16 cellular contexts compared by ENCODE assay signal in genomic region chr15:51768018-51768417, GRCh38. TPM values are rescaled to one million over a fixed set of nuclear protein-coding genes. Genes with fewer than 3 reads are reported as not detected.
DNase-seq lines count a peak whose midpoint lies in the region; ATAC-seq, FAIRE-seq and TF ChIP-seq lines count a peak whose summit lies in the region.
"Had no signal": no experiment of that assay in that cellular context is flagged by ENCODE, and none has a peak within 500 bp of the region (broad histone marks: within the 10 kb centered on the region; RNA-seq: fewer than 3 reads in every experiment).

No MANE protein-coding gene starts in this region.

- WGBS in adrenal gland, 4 donors, result 58 to 76% (median 65%) methylated on average over 9 of the region's 9 CpGs
- WGBS in small intestine, 3 donors, result 30 to 48% (median 36%) methylated on average over 9 of the region's 9 CpGs

- TF ChIP-seq CTCF in adrenal gland (IDR thresholded peaks at IDR 0.05) (no peak), vagina (IDR thresholded peaks at IDR 0.05) (no peak)

- DNase-seq in activated CD8-positive, alpha-beta memory T cell treated with anti-CD3 and anti-CD28 coated beads for 24 hours, result peak; percentile 68
- no peak for DNase-seq in activated CD8-positive, alpha-beta memory T cell treated with anti-CD3 and anti-CD28 coated beads, Interleukin-2, amount 50 U/mL, for 48 hours
- DNase-seq in NOMO-1 treated with DMSO at 0.1 percent for 48 hours (lab: John Stamatoyannopoulos, UW; ENCODE audit: unreplicated experiment) (peak; percentile 51), adrenal gland (peak in 6 of 7 donors; percentile 20 to 57 (median 34)), small intestine (peak; percentile 43), vagina (ENCODE audit: extremely low spot score in 2 of 2) (no peak), H7 (no peak)
- DNase-seq: activated T-cell treated with anti-CD3 and anti-CD28 coated beads, Interleukin-2, amount 50 U/mL, for 4 hours; mesenchymal stem cell; NCI-H1092 treated with DMSO at 0.1 percent for 48 hours; NCI-H510A treated with DMSO at 0.1 percent for 48 hours; ovary; trophoblast cell had no signal

- no peak for ATAC-seq in HG02623 (IDR thresholded peaks at IDR 0.05; ENCODE audit: unreplicated experiment)
- ATAC-seq: A549 had no signal

- no peak for TF ChIP-seq POLR2A in adrenal gland (IDR thresholded peaks at IDR 0.05)
- TF ChIP-seq POLR2A in vagina (IDR thresholded peaks at IDR 0.05), result no peak

- H3K4me3 ChIP-seq in adrenal gland, result no peak overlapping the region
- H3K4me3 ChIP-seq in small intestine (ENCODE audit: low read depth in 1 of 2, low read length in 2 of 2), result no peak overlapping the region
- no peak overlapping the region for H3K4me3 ChIP-seq in vagina
- no peak overlapping the region for H3K4me3 ChIP-seq in H7 (ENCODE audit: insufficient read depth, low read depth, low read length)
- H3K4me3 ChIP-seq: A549, hepatocyte, ovary had no signal

- H3K27ac ChIP-seq in adrenal gland (no peak overlapping the region), small intestine (ENCODE audit: low read depth in 1 of 2, low read length in 1 of 2) (peak overlapping the region in 1 of 2 donors; percentile 23), vagina (no peak overlapping the region)
- H3K27ac ChIP-seq: A549, hepatocyte, ovary had no signal

- FAIRE-seq in small intestine (lab: Jason Lieb, UNC), result no peak
- FAIRE-seq: A549 had no signal

- intact Hi-C loops in adrenal gland (cut with DNase I), result no loop called here
- intact Hi-C loops in vagina (cut with DNase I), result no loop called here

- no peaks in the 10 kb centered on the region for H3K9me3 ChIP-seq in adrenal gland (replicated peaks in 1 of 3)
- H3K9me3 ChIP-seq in small intestine (ENCODE audit: control insufficient read depth, low read depth), result no peaks in the 10 kb centered on the region
- no peaks in the 10 kb centered on the region for H3K9me3 ChIP-seq in vagina
- H3K9me3 ChIP-seq: A549, ovary had no signal

- H3K36me3 ChIP-seq in adrenal gland (replicated peaks in 1 of 2), result no peaks in the 10 kb centered on the region
- H3K36me3 ChIP-seq in small intestine (ENCODE audit: control insufficient read depth in 2 of 2, insufficient read depth in 2 of 2, low read length in 2 of 2), result no peaks in the 10 kb centered on the region
- peaks cover 0 to 15% of the 10 kb centered on the region in 2 donors for H3K36me3 ChIP-seq in vagina
- H3K36me3 ChIP-seq in H7 (replicated peaks; ENCODE audit: control insufficient read depth, insufficient read depth, low read length), result no peaks in the 10 kb centered on the region; the same call in 1 of the 2 replicates
- H3K36me3 ChIP-seq: ovary had no signal

- H3K27me3 ChIP-seq in adrenal gland (no peaks in the 10 kb centered on the region), small intestine (ENCODE audit: control insufficient read depth in 2 of 2, insufficient read depth in 2 of 2, low read length in 2 of 2) (no peaks in the 10 kb centered on the region), vagina (no peaks in the 10 kb centered on the region), H7 (ENCODE audit: control insufficient read depth, insufficient read depth, low read length) (no peaks in the 10 kb centered on the region)
- H3K27me3 ChIP-seq: hepatocyte, ovary had no signal

- peaks cover 0 to 6% of the 10 kb centered on the region in 2 donors for H3K4me1 ChIP-seq in adrenal gland (replicated peaks in 1 of 2)
- H3K4me1 ChIP-seq in small intestine (ENCODE audit: control insufficient read depth in 2 of 2, insufficient read depth in 1 of 2, low read depth in 1 of 2, low read length in 1 of 2), result no peaks in the 10 kb centered on the region
- H3K4me1 ChIP-seq in vagina, result peaks cover 3% of the 10 kb centered on the region
- H3K4me1 ChIP-seq: A549 had no signal

RNA-seq across cellular contexts. Expression of gene TMOD2, which starts 16.6 kb away (rescaled TPM):
- total RNA-seq in adrenal gland (10 to 100 TPM in 3 of 8 donors, 1 to 10 TPM in 5; 3.7 to 13.2 (median 8.2) TPM), vagina (18.4 TPM)
- polyA plus RNA-seq in adrenal gland (1 to 10 TPM; 1.4 to 6.5 (median 4.1) TPM), small intestine (1 to 10 TPM in 1 of 3 donors, under 1 TPM in 2; 0.45 to 3.2 (median 0.54) TPM)
- 1.2 and 1.3 TPM in 2 replicates for total RNA-seq in H7 (2014; rRNA removed; shearing (Covaris generic))

RNA-seq across cellular contexts. Expression of gene LYSMD2, which starts 30.6 kb away (rescaled TPM):
- total RNA-seq in adrenal gland, result 10 to 100 TPM; 13.8 to 56.3 (median 26.1) TPM
- polyA plus RNA-seq in adrenal gland, result 10 to 100 TPM; 11.3 to 32.5 (median 14.1) TPM
- 10 to 100 TPM; 10.7 to 19.6 (median 11.9) TPM for polyA plus RNA-seq in small intestine
- 16.9 TPM for total RNA-seq in vagina
- 1.2 and 1.5 TPM in 2 replicates for total RNA-seq in H7 (2014; rRNA removed; shearing (Covaris generic))

Comparison
In these comparisons a context has a peak if more than half of its experiments do, and no peak if none do; other contexts are left out.
1. DNase-seq: peak in activated CD8-positive, alpha-beta memory T cell treated with anti-CD3 and anti-CD28 coated beads for 24 hours (single experiment), NOMO-1 treated with DMSO at 0.1 percent for 48 hours (single experiment), adrenal gland (6 of 7) and small intestine (single experiment); none in activated CD8-positive, alpha-beta memory T cell treated with anti-CD3 and anti-CD28 coated beads, Interleukin-2, amount 50 U/mL, for 48 hours (single experiment), vagina (0 of 2) and H7 (single experiment).